Comparison of ENCODE assay signal across 10 cellular contexts in the genomic region with DNA sequence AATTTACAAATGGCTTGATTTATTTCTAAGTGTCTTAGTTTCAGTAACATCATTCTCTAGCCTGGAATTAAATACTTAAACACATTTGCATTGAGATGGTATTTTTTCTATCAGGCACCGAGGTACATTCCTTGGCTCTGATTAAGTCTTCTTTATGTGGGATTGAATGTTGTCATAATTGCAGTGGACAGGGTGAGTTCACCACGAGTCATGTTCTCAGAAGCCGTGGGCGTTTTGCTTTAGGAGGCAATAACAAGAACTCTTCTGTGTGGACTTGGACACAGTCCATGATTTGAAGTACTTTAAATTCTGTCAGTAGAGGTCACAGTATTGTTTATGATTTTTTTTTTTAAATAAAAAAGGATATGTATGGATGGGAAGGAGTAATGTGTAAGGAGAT. TPM values are rescaled to one million over a fixed set of nuclear protein-coding genes. Genes with fewer than 3 reads are reported as not detected.
DNase-seq lines count a peak whose midpoint lies in the region; ATAC-seq and TF ChIP-seq lines count a peak whose summit lies in the region.
"Had no signal": no experiment of that assay in that cellular context is flagged by ENCODE, and none has a peak within 500 bp of the region (broad histone marks: within the 10 kb centered on the region; RNA-seq: fewer than 3 reads in every experiment).

No MANE protein-coding gene starts in this region.

- no peak for TF ChIP-seq POLR2A in vagina (IDR thresholded peaks at IDR 0.05)

- no peak for TF ChIP-seq CTCF in epithelial cell of esophagus (IDR thresholded peaks at IDR 0.05; ENCODE audit: insufficient read depth, low read depth, low read length, missing control alignments)
- no peak for TF ChIP-seq CTCF in vagina (IDR thresholded peaks at IDR 0.05)

- no peaks in the 10 kb centered on the region for H3K36me3 ChIP-seq in vagina

- H3K4me1 ChIP-seq in vagina: no peaks in the 10 kb centered on the region

- ATAC-seq in HG03039 (IDR thresholded peaks at IDR 0.05; ENCODE audit: unreplicated experiment): no peak
- ATAC-seq in HG02870 (IDR thresholded peaks at IDR 0.05; ENCODE audit: unreplicated experiment): no peak

- intact Hi-C loops in vagina (cut with DNase I): no loop called here

- no peaks in the 10 kb centered on the region for H3K9me3 ChIP-seq in vagina

- DNase-seq in ELR (ENCODE audit: low read depth) (peak; percentile 93), NCI-H69 (lab: John Stamatoyannopoulos, UW) (peak; percentile 4), epithelial cell of esophagus (ENCODE audit: low read depth) (peak; percentile 94), vagina (ENCODE audit: extremely low spot score in 2 of 2) (no peak)
- peak; percentile 30 to 48 (median 38) for DNase-seq in stimulated activated CD4-positive, alpha-beta T cell treated with anti-CD3 and anti-CD28 coated beads, Interleukin-12 subunit alpha, Interleukin-12 subunit beta, amount 100 ng/mL, for 48 hours (ENCODE audit: low read depth in 2 of 3, low spot score in 1 of 3)
- DNase-seq in activated CD4-positive, CD25-positive, alpha-beta regulatory T cell (lab: John Stamatoyannopoulos, UW): no peak
- DNase-seq: activated CD8-positive, alpha-beta memory T cell treated with anti-CD3 and anti-CD28 coated beads, Interleukin-2, amount 50 U/mL, for 4 hours; NCI-H774 had no signal

- no peak overlapping the region for H3K27ac ChIP-seq in vagina

- H3K4me3 ChIP-seq in epithelial cell of esophagus (ENCODE audit: low read length): no peak overlapping the region
- no peak overlapping the region for H3K4me3 ChIP-seq in vagina

- no peaks in the 10 kb centered on the region for H3K27me3 ChIP-seq in vagina

RNA-seq across cellular contexts. Expression of a gene that starts 57.1 kb away (rescaled TPM):
- 3.2 TPM for total RNA-seq in vagina

Comparison
In these comparisons a context has a peak if more than half of its experiments do, and no peak if none do; other contexts are left out.
1. DNase-seq: peak in ELR (single experiment), NCI-H69 (single experiment), epithelial cell of esophagus (single experiment) and stimulated activated CD4-positive, alpha-beta T cell treated with anti-CD3 and anti-CD28 coated beads, Interleukin-12 subunit alpha, Interleukin-12 subunit beta, amount 100 ng/mL, for 48 hours (3 of 3); none in activated CD4-positive, CD25-positive, alpha-beta regulatory T cell (0 of 4) and vagina (0 of 2).